Comparison of ENCODE assay signal across 1 cellular context in the genomic region with DNA sequence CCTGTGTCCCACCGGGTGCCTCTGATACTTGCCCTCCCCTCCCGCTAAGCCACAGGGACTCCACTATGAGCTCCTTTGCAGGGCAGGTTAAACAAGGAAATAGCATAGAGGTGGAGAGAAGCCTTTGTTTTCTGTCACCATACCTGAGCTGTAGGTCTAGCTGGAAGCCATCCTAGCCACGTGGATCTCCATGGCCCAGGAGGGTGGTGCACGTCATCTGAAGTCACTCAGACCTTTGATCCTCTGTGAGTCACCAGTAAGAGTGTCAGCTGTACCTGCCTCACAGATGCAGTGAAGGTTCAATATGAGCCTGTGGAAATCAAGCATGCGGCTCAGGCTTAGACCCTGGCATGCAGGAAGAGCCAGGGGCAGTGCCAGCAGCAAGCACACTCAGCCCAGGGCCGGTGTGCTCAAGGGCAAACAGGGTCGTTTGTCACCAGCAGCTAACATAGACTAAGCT.
A peak's percentile ranks its signal among the peaks of the same experiment; 100 is the strongest.
TF ChIP-seq lines count a peak whose summit lies in the region.

No MANE protein-coding gene starts in this region.

TF ChIP-seq in HCT116, 20 proteins besides CTCF, POLR2A, EP300 and RAD21 (continued from another document):
- TF ChIP-seq YY1 (IDR thresholded peaks at IDR 0.05; ENCODE audit: extremely low read depth, insufficient replicate concordance, low read depth, low read length) (peak; percentile 25), EGR1 (IDR thresholded peaks at IDR 0.05; ENCODE audit: low read depth) (no peak), FOSL1 (IDR thresholded peaks at IDR 0.05; ENCODE audit: low read depth) (peak; percentile 72)
- TF ChIP-seq, protein P1, sequence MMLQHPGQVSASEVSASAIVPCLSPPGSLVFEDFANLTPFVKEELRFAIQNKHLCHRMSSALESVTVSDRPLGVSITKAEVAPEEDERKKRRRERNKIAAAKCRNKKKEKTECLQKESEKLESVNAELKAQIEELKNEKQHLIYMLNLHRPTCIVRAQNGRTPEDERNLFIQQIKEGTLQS (IDR thresholded peaks at IDR 0.05): no peak
